In the genomic region with DNA sequence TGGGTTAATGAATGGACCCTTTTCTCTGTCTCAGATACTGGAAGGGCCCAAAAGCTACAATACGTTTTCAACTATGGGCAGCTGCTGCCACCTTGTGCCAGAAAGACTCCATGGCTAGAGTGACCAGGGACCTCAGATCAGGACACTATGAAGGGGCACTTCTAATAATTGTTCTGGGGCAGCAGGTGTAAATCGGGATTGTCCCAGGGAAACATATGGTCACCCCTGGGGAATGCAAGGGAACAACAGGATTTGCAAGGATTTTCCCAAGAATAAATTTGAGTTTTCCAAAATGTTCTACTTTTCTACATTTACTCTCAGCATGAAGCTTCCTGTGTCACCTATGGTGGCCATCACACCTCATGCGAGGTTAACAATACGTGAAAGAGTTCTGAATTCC, we compare ENCODE assay signal across 7 cellular contexts. TPM values are rescaled to one million over a fixed set of nuclear protein-coding genes. Genes with fewer than 3 reads are reported as not detected.
DNase-seq lines count a peak whose midpoint lies in the region; ATAC-seq and TF ChIP-seq lines count a peak whose summit lies in the region.

No MANE protein-coding gene starts in this region.

- no peak overlapping the region for H3K27ac Mint-ChIP-seq in glutamatergic neuron (ENCODE audit: unreplicated experiment)

- no peaks in the 10 kb centered on the region for H3K36me3 Mint-ChIP-seq in glutamatergic neuron (ENCODE audit: unreplicated experiment)

- peak; percentile 68 for DNase-seq in LoVo (ENCODE audit: low spot score)
- peak; percentile 4 for DNase-seq in SK-N-DZ (ENCODE audit: low spot score)
- DNase-seq in activated naive CD4-positive, alpha-beta T cell treated with Interleukin-2 at 50 U/mL for 16 hours = peak; percentile 60
- DNase-seq in glutamatergic neuron = peak; percentile 64
- peak; percentile 40 for DNase-seq in putamen (ENCODE audit: low spot score)

- ATAC-seq in GM18498 (IDR thresholded peaks at IDR 0.05; ENCODE audit: unreplicated experiment) = peak; percentile 51
- ATAC-seq in GM19023 (IDR thresholded peaks at IDR 0.05; ENCODE audit: unreplicated experiment) = no peak

- H3K4me3 Mint-ChIP-seq in glutamatergic neuron (ENCODE audit: unreplicated experiment) = no peak overlapping the region

- H3K4me1 Mint-ChIP-seq in glutamatergic neuron (ENCODE audit: low read depth, unreplicated experiment) = no peaks in the 10 kb centered on the region

- peaks cover 4% of the 10 kb centered on the region for H3K27me3 Mint-ChIP-seq in glutamatergic neuron (ENCODE audit: unreplicated experiment)

- H3K9me3 Mint-ChIP-seq in glutamatergic neuron (ENCODE audit: unreplicated experiment) = no peaks in the 10 kb centered on the region

- TF ChIP-seq CTCF in glutamatergic neuron (IDR thresholded peaks at IDR 0.05; ENCODE audit: partially characterized antibody, unreplicated experiment) = peak; percentile 15

RNA-seq across cellular contexts. Expression of a gene that starts 12.0 kb away (rescaled TPM):
- polyA plus RNA-seq in SK-N-DZ (2014; cell fraction: cytosol; rRNA removed) = not detected in 2 replicates
- polyA plus RNA-seq in SK-N-DZ (2014; cell fraction: nucleus; rRNA removed) = not detected in 2 replicates
- not detected for total RNA-seq in glutamatergic neuron (ENCODE audit: unreplicated experiment)

RNA-seq across cellular contexts. Expression of a gene that starts 36.0 kb away (rescaled TPM):
- polyA plus RNA-seq in SK-N-DZ (2014; cell fraction: cytosol; rRNA removed) = not detected in 2 replicates
- not detected in 2 replicates for polyA plus RNA-seq in SK-N-DZ (2014; cell fraction: nucleus; rRNA removed)
- not detected for total RNA-seq in glutamatergic neuron (ENCODE audit: unreplicated experiment)

RNA-seq across cellular contexts. Expression of a gene that starts 50.3 kb away (rescaled TPM):
- polyA plus RNA-seq in SK-N-DZ (2014; cell fraction: cytosol; rRNA removed) = not detected in 2 replicates
- polyA plus RNA-seq in SK-N-DZ (2014; cell fraction: nucleus; rRNA removed) = not detected in 2 replicates
- total RNA-seq in glutamatergic neuron (ENCODE audit: unreplicated experiment) = not detected

Comparison
In these comparisons a context has a peak if more than half of its experiments do, and no peak if none do; other contexts are left out.
1. DNase-seq: peak in every context shown above with its lines; median percentile 68 in LoVo; 64 in glutamatergic neuron; 60 in activated naive CD4-positive, alpha-beta T cell treated with Interleukin-2 at 50 U/mL for 16 hours; 40 in putamen; 4 in SK-N-DZ.